In genomic region chr1:235069577-235070563, GRCh38 we compare ENCODE assay signal across 1 cellular context.
TF ChIP-seq lines count a peak whose summit lies in the region.

No MANE protein-coding gene starts in this region.

TF ChIP-seq in HepG2, 621 proteins besides CTCF, POLR2A, EP300 and RAD21 (continued from another document and continues in another):
- TF ChIP-seq MLXIP (CRISPR knock-in tag; IDR thresholded peaks at IDR 0.05; ENCODE audit: borderline replicate concordance) (no peak), SMAD1 (CRISPR knock-in tag; IDR thresholded peaks at IDR 0.05; ENCODE audit: borderline replicate concordance, low read depth) (no peak), ZNF746 (CRISPR knock-in tag; IDR thresholded peaks at IDR 0.05) (peak; percentile 85), KAT2B (IDR thresholded peaks at IDR 0.05; ENCODE audit: borderline replicate concordance, low read depth, low read length) (no peak), ZNF12 (CRISPR knock-in tag; IDR thresholded peaks at IDR 0.05) (peak; percentile 46; the same call in 1 of the 2 replicates), GATA4 (IDR thresholded peaks at IDR 0.05; ENCODE audit: borderline replicate concordance, low read depth) (no peak), ZNF770 (CRISPR knock-in tag; IDR thresholded peaks at IDR 0.05) (peak; percentile 40; the same call in 1 of the 2 replicates), NFATC3 (CRISPR knock-in tag; IDR thresholded peaks at IDR 0.05) (no peak), NR2C2 (CRISPR knock-in tag; IDR thresholded peaks at IDR 0.05; ENCODE audit: borderline replicate concordance) (peak; percentile 43; the same call in 1 of the 2 replicates), GLI4 (CRISPR knock-in tag; IDR thresholded peaks at IDR 0.05; ENCODE audit: borderline replicate concordance) (no peak; the same call in 1 of the 2 replicates), ZBTB42 (CRISPR knock-in tag; IDR thresholded peaks at IDR 0.05) (peak; percentile 42; the same call in 1 of the 2 replicates), CHD4 (IDR thresholded peaks at IDR 0.05; ENCODE audit: borderline replicate concordance, low read length) (no peak), ZSCAN22 (CRISPR knock-in tag; IDR thresholded peaks at IDR 0.05) (no peak; the same call in 1 of the 2 replicates), ZGPAT (CRISPR knock-in tag; IDR thresholded peaks at IDR 0.05) (peak; percentile 83; the same call in 1 of the 2 replicates), ZNF296 (CRISPR knock-in tag; conservative IDR thresholded peaks at IDR 0.05) (peak; percentile 86), CERS6 (CRISPR knock-in tag; IDR thresholded peaks at IDR 0.05) (no peak), ZNF777 (CRISPR knock-in tag; IDR thresholded peaks at IDR 0.05) (peak; percentile 42; the same call in 1 of the 2 replicates), ZNF180 (CRISPR knock-in tag; IDR thresholded peaks at IDR 0.05; ENCODE audit: borderline replicate concordance, low read depth) (no peak), TCF7L2 (IDR thresholded peaks at IDR 0.05; ENCODE audit: low read depth, low read length) (no peak), ZNF629 (CRISPR knock-in tag; conservative IDR thresholded peaks at IDR 0.05) (no peak), ZNF800 (CRISPR knock-in tag; IDR thresholded peaks at IDR 0.05) (no peak; the same call in 1 of the 2 replicates), ZNF256 (CRISPR knock-in tag; conservative IDR thresholded peaks at IDR 0.05) (peak; percentile 76; the same call in 1 of the 2 replicates), ELF1 (CRISPR knock-in tag; IDR thresholded peaks at IDR 0.05) (peak; percentile 66), MNT (IDR thresholded peaks at IDR 0.05) (peak; percentile 23), ZFX (CRISPR knock-in tag; IDR thresholded peaks at IDR 0.05; ENCODE audit: low read depth) (peak; percentile 63; the same call in 1 of the 2 replicates), ZNF652 (CRISPR knock-in tag; IDR thresholded peaks at IDR 0.05; ENCODE audit: borderline replicate concordance, low read depth) (no peak), SNAPC4 (CRISPR knock-in tag; IDR thresholded peaks at IDR 0.05) (no peak; the same call in 1 of the 2 replicates), ZNF550 (CRISPR knock-in tag; IDR thresholded peaks at IDR 0.05; ENCODE audit: borderline replicate concordance) (no peak), FOXP1 (IDR thresholded peaks at IDR 0.05) (no peak), FOXP1 (CRISPR knock-in tag; IDR thresholded peaks at IDR 0.05) (peak; percentile 54), SYNCRIP (IDR thresholded peaks at IDR 0.05; ENCODE audit: insufficient read depth, low read depth, low read length) (no peak), GABPA (IDR thresholded peaks at IDR 0.05; ENCODE audit: low read depth, low read length) (no peak), GABPA (CRISPR knock-in tag; IDR thresholded peaks at IDR 0.05; ENCODE audit: low read depth) (no peak), PHF21A (CRISPR knock-in tag; IDR thresholded peaks at IDR 0.05) (peak; percentile 66), ZNF569 (CRISPR knock-in tag; IDR thresholded peaks at IDR 0.05; ENCODE audit: borderline replicate concordance) (no peak), THAP11 (CRISPR knock-in tag; IDR thresholded peaks at IDR 0.05) (peak; percentile 78), RBAK (CRISPR knock-in tag; IDR thresholded peaks at IDR 0.05) (no peak), FOXA1 (IDR thresholded peaks at IDR 0.05) (no peak), FOXA1 (CRISPR knock-in tag; IDR thresholded peaks at IDR 0.05) (no peak; the same call in 1 of the 2 replicates), ZNF788 (CRISPR knock-in tag; IDR thresholded peaks at IDR 0.05; ENCODE audit: borderline replicate concordance) (peak; percentile 71; the same call in 1 of the 2 replicates), PRDM4 (CRISPR knock-in tag; IDR thresholded peaks at IDR 0.05; ENCODE audit: borderline replicate concordance) (0 out of 2 replicates have a peak, but pooled peaks have one; percentile 60), ZKSCAN8 (CRISPR knock-in tag; IDR thresholded peaks at IDR 0.05; ENCODE audit: borderline replicate concordance) (peak; percentile 64; the same call in 1 of the 2 replicates), ZNF224 (CRISPR knock-in tag; IDR thresholded peaks at IDR 0.05) (no peak), PLSCR1 (CRISPR knock-in tag; IDR thresholded peaks at IDR 0.05; ENCODE audit: borderline replicate concordance) (no peak)
